In the genomic region with DNA sequence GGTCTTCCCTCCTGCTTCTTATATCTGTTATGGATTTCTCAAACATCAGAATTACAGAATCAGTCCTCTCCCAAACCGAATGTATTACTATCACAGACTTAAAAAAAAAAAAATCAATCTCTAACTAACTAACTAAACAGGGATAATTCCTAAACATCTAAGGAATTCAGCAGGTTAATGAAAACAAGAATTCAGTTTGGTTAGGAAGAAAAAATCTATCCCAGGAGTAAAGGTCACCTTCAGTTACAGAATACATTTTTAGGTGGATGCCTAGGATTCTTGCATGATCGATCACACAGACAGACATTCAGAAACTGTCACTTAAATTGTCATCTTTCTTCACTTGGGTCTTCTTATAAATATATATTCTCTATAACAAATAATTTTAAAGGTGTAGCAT, we compare ENCODE assay signal across 28 cellular contexts. TPM values are rescaled to one million over a fixed set of nuclear protein-coding genes. Genes with fewer than 3 reads are reported as not detected.
DNase-seq lines count a peak whose midpoint lies in the region; ATAC-seq, FAIRE-seq and TF ChIP-seq lines count a peak whose summit lies in the region.
"Had no signal": no experiment of that assay in that cellular context is flagged by ENCODE, and none has a peak within 500 bp of the region (broad histone marks: within the 10 kb centered on the region; RNA-seq: fewer than 3 reads in every experiment).

No MANE protein-coding gene starts in this region.

- peaks cover 0 to 68% (median 24%) of the 10 kb centered on the region in 11 experiments; a peak in 8 of 22 replicates for H4K20me1 ChIP-seq in BLaER1 treated with 17β-estradiol and CSF1 and Interleukin-3, amounts not matched to agents 10 nM and 100 nM

- WGBS in HUES64, result 97% methylated on average over 2 of the region's 2 CpGs
- WGBS in endodermal cell (ENCODE audit: insufficient coverage in 1 of 2, insufficient read length in 1 of 2), 2 experiments, result 81% methylated on average over 2 of the region's 2 CpGs; no CpG with 5 or more reads in 1 of the 2 experiments

- H3K9me3 Mint-ChIP-seq in endodermal cell (no peaks in the 10 kb centered on the region), osteocyte (ENCODE audit: unreplicated experiment) (no peaks in the 10 kb centered on the region)
- H3K9me3 Mint-ChIP-seq: CD4-positive, CD25-positive, alpha-beta regulatory T cell; central memory CD8-positive, alpha-beta T cell; nephron progenitor cell; stimulated activated effector memory CD8-positive, alpha-beta T cell treated with anti-CD3 and anti-CD28 coated beads, Interleukin-12 subunit alpha, Interleukin-12 subunit beta, amount 100 ng/mL, for 72 hours; type B pancreatic cell had no signal

- no peaks in the 10 kb centered on the region for H3K27me3 Mint-ChIP-seq in endodermal cell (ENCODE audit: insufficient read depth)
- no peaks in the 10 kb centered on the region for H3K27me3 Mint-ChIP-seq in osteocyte (ENCODE audit: unreplicated experiment)
- H3K27me3 Mint-ChIP-seq: activated naive CD8-positive, alpha-beta T cell; CD4-positive, CD25-positive, alpha-beta regulatory T cell; central memory CD8-positive, alpha-beta T cell; type B pancreatic cell had no signal

- peaks cover 0 to 5% (median 0%) of the 10 kb centered on the region in 11 experiments; a peak in 1 of 22 replicates for H3K9me3 ChIP-seq in BLaER1 treated with 17β-estradiol and CSF1 and Interleukin-3, amounts not matched to agents 10 nM and 100 nM (replicated peaks in 1 of 11)
- no peaks in the 10 kb centered on the region for H3K9me3 ChIP-seq in HUES64 (ENCODE audit: insufficient read depth, low read depth, low read length)
- H3K9me3 ChIP-seq in endodermal cell (ENCODE audit: control insufficient read depth, low read length), result no peaks in the 10 kb centered on the region
- H3K9me3 ChIP-seq: ascending aorta, SJCRH30 had no signal

- H3K36me3 ChIP-seq in BLaER1 treated with 17β-estradiol and CSF1 and Interleukin-3, amounts not matched to agents 10 nM and 100 nM, result peaks cover 37 to 85% (median 57%) of the 10 kb centered on the region in 11 experiments; a peak in 21 of 22 replicates
- H3K36me3 ChIP-seq in HUES64 (ENCODE audit: insufficient read depth, low read length) (peaks cover 76% of the 10 kb centered on the region), endodermal cell (ENCODE audit: control insufficient read depth, insufficient read depth, low read length) (peaks cover 40% of the 10 kb centered on the region)

- H3K27ac Mint-ChIP-seq in endodermal cell (peak overlapping the region; percentile 48), osteocyte (ENCODE audit: unreplicated experiment) (peak overlapping the region; percentile 21)
- H3K27ac Mint-ChIP-seq: activated CD8-positive, alpha-beta T cell treated with anti-CD3 and anti-CD28 coated beads, Interleukin-2, amount 10 ng/mL, durations not matched to agents 7 days and 5 days; activated naive CD8-positive, alpha-beta T cell; CD4-positive, CD25-positive, alpha-beta regulatory T cell; nephron progenitor cell; stimulated activated effector memory CD8-positive, alpha-beta T cell treated with anti-CD3 and anti-CD28 coated beads, Interleukin-12 subunit alpha, Interleukin-12 subunit beta, amount 100 ng/mL, for 72 hours; type B pancreatic cell had no signal

- H3K36me3 Mint-ChIP-seq in endodermal cell (ENCODE audit: low read depth) (peaks cover 35% of the 10 kb centered on the region), osteocyte (ENCODE audit: unreplicated experiment) (peaks cover 29% of the 10 kb centered on the region)

- H3K4me3 Mint-ChIP-seq in endodermal cell (no peak overlapping the region), osteocyte (ENCODE audit: unreplicated experiment) (no peak overlapping the region)
- H3K4me3 Mint-ChIP-seq: activated CD8-positive, alpha-beta T cell treated with anti-CD3 and anti-CD28 coated beads, Interleukin-2, amount 10 ng/mL, durations not matched to agents 7 days and 5 days; activated naive CD8-positive, alpha-beta T cell; central memory CD8-positive, alpha-beta T cell; nephron progenitor cell; stimulated activated effector memory CD8-positive, alpha-beta T cell treated with anti-CD3 and anti-CD28 coated beads, Interleukin-12 subunit alpha, Interleukin-12 subunit beta, amount 100 ng/mL, for 72 hours; type B pancreatic cell had no signal

- no peak overlapping the region for H3K4me3 ChIP-seq in BLaER1 treated with 17β-estradiol and CSF1 and Interleukin-3, amounts not matched to agents 10 nM and 100 nM
- H3K4me3 ChIP-seq in HUES64 (ENCODE audit: low read length) (no peak overlapping the region), endodermal cell (ENCODE audit: low read length) (no peak overlapping the region)
- H3K4me3 ChIP-seq: ascending aorta, SJCRH30 had no signal

- no peak for FAIRE-seq in frontal cortex (lab: Jason Lieb, UNC)

- no peak for TF ChIP-seq CTCF in endodermal cell (conservative IDR thresholded peaks at IDR 0.05)
- TF ChIP-seq CTCF in osteocyte (IDR thresholded peaks at IDR 0.05), result no peak

- H3K4me1 ChIP-seq in BLaER1 treated with 17β-estradiol and CSF1 and Interleukin-3, amounts not matched to agents 10 nM and 100 nM, result peaks cover 21 to 57% (median 48%) of the 10 kb centered on the region in 10 experiments
- H3K4me1 ChIP-seq in HUES64 (ENCODE audit: insufficient read depth, low read length) (peaks cover 41% of the 10 kb centered on the region), endodermal cell (ENCODE audit: control insufficient read depth, insufficient read depth, low read length) (peaks cover 3% of the 10 kb centered on the region)
- H3K4me1 ChIP-seq: ascending aorta, SJCRH30 had no signal

- DNase-seq in endodermal cell (no peak), osteocyte (ENCODE audit: extremely low spot score, unreplicated experiment) (no peak), frontal cortex (ENCODE audit: low spot score in 2 of 2) (no peak), Ammon's horn (ENCODE audit: low spot score) (no peak), left cardiac atrium (no peak)
- DNase-seq: activated CD4-positive, CD25-positive, alpha-beta regulatory T cell treated with anti-CD3 and anti-CD28 coated beads, Interleukin-2, amount 50 U/mL, for 72 hours; activated CD8-positive, alpha-beta T cell treated with anti-CD3 and anti-CD28 coated beads, Interleukin-2, amount 10 ng/mL, durations not matched to agents 7 days and 5 days; CD4-positive, CD25-positive, alpha-beta regulatory T cell; NCI-H1436; NCI-H2081 treated with DMSO at 0.1 percent for 48 hours; NCI-H345; nephron progenitor cell; right cardiac atrium; SJCRH30; stimulated activated CD4-positive, alpha-beta T cell treated with anti-CD3 and anti-CD28 coated beads, Interleukin-12 subunit alpha, Interleukin-12 subunit beta, amount 100 ng/mL, for 4 hours; stimulated activated CD4-positive, alpha-beta T cell treated with anti-CD3 and anti-CD28 coated beads, Interleukin-4, amount 100 ng/mL, for 24 hours; T-helper 1 cell had no signal

- H3K9ac ChIP-seq in BLaER1 treated with 17β-estradiol and CSF1 and Interleukin-3, amounts not matched to agents 10 nM and 100 nM, result no peak overlapping the region
- H3K9ac ChIP-seq in HUES64 (ENCODE audit: low read depth, low read length) (no peak overlapping the region), endodermal cell (ENCODE audit: extremely low read depth, low read length, poor library complexity, severe bottlenecking) (no peak overlapping the region)
- H3K9ac ChIP-seq: KMS-11, parathyroid adenoma had no signal

- peak overlapping the region in 6 of 11 experiments; percentile 11 to 63 (median 52); a peak in 11 of 22 replicates for H3K4me2 ChIP-seq in BLaER1 treated with 17β-estradiol and CSF1 and Interleukin-3, amounts not matched to agents 10 nM and 100 nM
- H3K4me2 ChIP-seq: KMS-11 had no signal

- ATAC-seq in left cardiac atrium (no peak), GM21529 (IDR thresholded peaks at IDR 0.05; ENCODE audit: unreplicated experiment) (no peak)
- ATAC-seq: activated CD8-positive, alpha-beta T cell treated with anti-CD3 and anti-CD28 coated beads, Interleukin-2, amount 10 ng/mL, durations not matched to agents 7 days and 5 days; HCT116; right cardiac atrium; stimulated activated effector memory CD8-positive, alpha-beta T cell treated with anti-CD3 and anti-CD28 coated beads, Interleukin-12 subunit alpha, Interleukin-12 subunit beta, amount 100 ng/mL, for 72 hours had no signal

- no peaks in the 10 kb centered on the region for H3K27me3 ChIP-seq in BLaER1 treated with 17β-estradiol and CSF1 and Interleukin-3, amounts not matched to agents 10 nM and 100 nM
- H3K27me3 ChIP-seq in HUES64 (ENCODE audit: insufficient read depth, low read length) (no peaks in the 10 kb centered on the region), endodermal cell (ENCODE audit: control insufficient read depth, insufficient read depth, low read length, poor library complexity, severe bottlenecking) (no peaks in the 10 kb centered on the region)
- H3K27me3 ChIP-seq: ascending aorta, SJCRH30 had no signal

- intact Hi-C loops in left cardiac atrium (cut with DNase I), result no loop called here

- H3K27ac ChIP-seq in BLaER1 treated with 17β-estradiol and CSF1 and Interleukin-3, amounts not matched to agents 10 nM and 100 nM, result no peak overlapping the region; a peak in 1 of 22 replicates
- H3K27ac ChIP-seq in HUES64 (ENCODE audit: low read depth, low read length) (peak overlapping the region; percentile 26; the same call in 1 of the 2 replicates), endodermal cell (ENCODE audit: low read depth, low read length) (no peak overlapping the region)
- H3K27ac ChIP-seq: ascending aorta, KMS-11, parathyroid adenoma, SJCRH30 had no signal

- H3K4me1 Mint-ChIP-seq in endodermal cell (peaks cover 33% of the 10 kb centered on the region), osteocyte (ENCODE audit: unreplicated experiment) (peaks cover 33% of the 10 kb centered on the region)
- H3K4me1 Mint-ChIP-seq: nephron progenitor cell had no signal

RNA-seq across cellular contexts. Expression of gene PTAR1, which starts 11.5 kb away (rescaled TPM):
- 25.4 TPM for polyA plus RNA-seq in HUES64 (2013, experiment 1 of 2)
- polyA plus RNA-seq in HUES64 (2013, experiment 2 of 2), result 23.4 TPM
- 10 to 100 TPM; 73.7 to 81.6 TPM for total RNA-seq in endodermal cell
- 42.3 TPM for polyA plus RNA-seq in endodermal cell (2013, experiment 1 of 2)
- 38.5 TPM for polyA plus RNA-seq in endodermal cell (2013, experiment 2 of 2)
- 48.8 and 55.5 TPM in 2 replicates for total RNA-seq in osteocyte
- 52.2 TPM for total RNA-seq in frontal cortex
- 10 to 100 TPM; 31.1 to 34.5 TPM for total RNA-seq in left cardiac atrium
